Comparison of ENCODE assay signal across 14 cellular contexts in the genomic region with DNA sequence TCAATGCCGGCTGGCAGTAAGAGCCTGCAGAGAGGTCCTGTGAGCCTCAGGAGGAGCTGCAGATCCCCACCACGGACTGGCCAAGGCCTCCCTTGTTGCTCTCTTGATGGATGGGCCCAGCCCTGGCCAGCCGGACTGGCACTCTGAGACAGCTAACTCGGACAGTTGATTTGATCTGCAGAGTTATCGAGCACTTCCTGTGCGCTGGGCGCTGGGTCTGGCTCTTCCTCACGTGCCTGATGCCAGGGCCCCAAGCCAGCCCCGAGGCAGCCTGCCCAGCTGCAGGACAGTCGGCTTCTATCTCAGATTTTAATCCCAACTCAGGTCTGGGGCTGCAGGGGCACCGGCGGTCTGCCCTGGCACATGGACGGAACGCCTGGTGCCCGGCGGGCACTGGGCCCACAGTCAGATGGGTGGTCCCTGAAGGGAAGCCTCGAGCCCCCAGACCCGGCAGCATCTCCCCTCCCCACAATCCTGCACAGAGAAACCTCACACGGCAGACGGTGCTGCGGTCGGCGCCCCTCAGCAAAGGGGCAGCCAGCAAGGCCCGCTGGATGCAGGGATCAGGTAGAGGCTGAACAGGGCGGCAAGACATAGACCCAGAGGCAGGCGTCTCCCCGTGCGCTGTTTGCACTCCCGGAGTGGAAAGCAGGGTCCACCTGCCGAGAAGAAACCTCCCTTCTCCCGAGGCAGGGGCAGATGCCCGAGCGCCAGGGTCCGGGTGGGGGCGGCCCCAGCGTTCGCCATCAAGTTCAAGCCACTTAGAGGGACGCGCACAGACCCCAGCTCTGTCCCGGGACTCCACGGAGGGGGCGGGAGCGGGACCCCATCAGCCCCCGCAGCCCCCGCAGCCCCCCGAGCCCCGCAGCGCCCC. TPM values are rescaled to one million over a fixed set of nuclear protein-coding genes. Genes with fewer than 3 reads are reported as not detected.
DNase-seq lines count a peak whose midpoint lies in the region; ATAC-seq and TF ChIP-seq lines count a peak whose summit lies in the region.
"Had no signal": no experiment of that assay in that cellular context is flagged by ENCODE, and none has a peak within 500 bp of the region (broad histone marks: within the 10 kb centered on the region; RNA-seq: fewer than 3 reads in every experiment).

No MANE protein-coding gene starts in this region.

- TF ChIP-seq POLR2A in body of pancreas (IDR thresholded peaks at IDR 0.05): no peak

- H3K27ac ChIP-seq in left ventricle myocardium inferior (replicated peaks) (peak overlapping the region; percentile 83), osteoblast (ENCODE audit: low read depth, low read length) (no peak overlapping the region), body of pancreas (no peak overlapping the region)

- H3K27me3 ChIP-seq in left ventricle myocardium inferior (ENCODE audit: low read depth) (no peaks in the 10 kb centered on the region), osteoblast (ENCODE audit: insufficient read depth, low read length) (no peaks in the 10 kb centered on the region), body of pancreas (no peaks in the 10 kb centered on the region)

- H3K4me1 ChIP-seq in left ventricle myocardium inferior (peaks cover 84% of the 10 kb centered on the region), osteoblast (ENCODE audit: insufficient read depth, low read length) (peaks cover 10% of the 10 kb centered on the region), body of pancreas (no peaks in the 10 kb centered on the region)

- TF ChIP-seq CTCF in left ventricle myocardium inferior (IDR thresholded peaks at IDR 0.05; ENCODE audit: borderline replicate concordance): no peak
- no peak for TF ChIP-seq CTCF in osteoblast (IDR thresholded peaks at IDR 0.05; ENCODE audit: extremely low read depth, low read depth, low read length)
- TF ChIP-seq CTCF in body of pancreas (IDR thresholded peaks at IDR 0.05): no peak

- no peak overlapping the region for H2AFZ ChIP-seq in osteoblast (ENCODE audit: low read length)

- ATAC-seq in Right ventricle myocardium inferior: peak; percentile 39
- no peak for ATAC-seq in body of pancreas

- H3K4me3 ChIP-seq in left ventricle myocardium inferior (peak overlapping the region; percentile 68), osteoblast (ENCODE audit: insufficient read depth, low read length) (no peak overlapping the region), body of pancreas (no peak overlapping the region)

- peaks cover 12% of the 10 kb centered on the region for H3K36me3 ChIP-seq in left ventricle myocardium inferior
- H3K36me3 ChIP-seq in osteoblast (ENCODE audit: insufficient read depth, low read length): no peaks in the 10 kb centered on the region
- H3K36me3 ChIP-seq in body of pancreas (replicated peaks in 1 of 2; ENCODE audit: insufficient read depth in 1 of 2, low read depth in 2 of 2): no peaks in the 10 kb centered on the region

- H3K9me3 ChIP-seq in left ventricle myocardium inferior (replicated peaks) (no peaks in the 10 kb centered on the region), osteoblast (ENCODE audit: low read depth, low read length) (no peaks in the 10 kb centered on the region), body of pancreas (no peaks in the 10 kb centered on the region)

- H4K20me1 ChIP-seq in osteoblast (ENCODE audit: insufficient read depth, low read length): peaks cover 30% of the 10 kb centered on the region

- WGBS in body of pancreas, 2 donors: 55% methylated on average over 46 of the region's 48 CpGs; no CpG with 5 or more reads in 1 of the 2 donors

- DNase-seq in Right ventricle myocardium inferior (ENCODE audit: missing footprints) (peak; percentile 86), cardiac septum (ENCODE audit: low spot score) (no peak), left ventricle myocardium inferior (peak; percentile 66), osteoblast (ENCODE audit: insufficient read length, low spot score, missing footprints) (peak; percentile 77), MV-4-11 (lab: John Stamatoyannopoulos, UW) (no peak), NCI-H748 (lab: John Stamatoyannopoulos, UW; ENCODE audit: unreplicated experiment) (no peak), SHP77 (lab: John Stamatoyannopoulos, UW) (no peak), body of pancreas (no peak)
- DNase-seq: 8988T, activated B cell treated with CpG ODN at 0.5 μM for 24 hours, dermis blood vessel endothelial cell, DND-41, immature natural killer cell, KG1 had no signal

- H3K4me2 ChIP-seq in osteoblast (ENCODE audit: insufficient read depth, low read length): no peak overlapping the region

- intact Hi-C loops in Right ventricle myocardium inferior (cut with DNase I) (no loop called here), cardiac septum (cut with DNase I) (no loop called here), left ventricle myocardium inferior (cut with micrococcal nuclease) (no loop called here), body of pancreas (cut with DNase I) (no loop called here)

- peaks cover 11% of the 10 kb centered on the region for H3K79me2 ChIP-seq in osteoblast (ENCODE audit: insufficient read depth, low read length)

RNA-seq across cellular contexts. Expression of gene TIMM22, which starts 34.0 kb away (rescaled TPM):
- 17.3 TPM for total RNA-seq in Right ventricle myocardium inferior
- total RNA-seq in cardiac septum: 17.8 TPM
- 17.6 TPM for total RNA-seq in left ventricle myocardium inferior
- total RNA-seq in osteoblast: 10.5 and 10.6 TPM in 2 replicates
- 1 to 10 TPM; 4.3 to 9.3 TPM for total RNA-seq in body of pancreas

RNA-seq across cellular contexts. Expression of gene NXN, which starts 51.3 kb away (rescaled TPM):
- 18.5 TPM for total RNA-seq in Right ventricle myocardium inferior
- 14.3 TPM for total RNA-seq in cardiac septum
- total RNA-seq in left ventricle myocardium inferior: 13.8 TPM
- total RNA-seq in osteoblast: 60.7 and 68.8 TPM in 2 replicates
- total RNA-seq in body of pancreas: 10 to 100 TPM; 24.4 TPM

Comparison
In these comparisons a context has a peak if more than half of its experiments do, and no peak if none do; other contexts are left out.
1. DNase-seq: peak in Right ventricle myocardium inferior (single experiment), left ventricle myocardium inferior (single experiment) and osteoblast (single experiment); none in cardiac septum (single experiment), MV-4-11 (single experiment), NCI-H748 (single experiment), SHP77 (0 of 2) and body of pancreas (0 of 4).